In genomic region chr19:6854758-6855157, GRCh38 we compare ENCODE assay signal across 29 cellular contexts. TPM values are rescaled to one million over a fixed set of nuclear protein-coding genes. Genes with fewer than 3 reads are reported as not detected.
"Had no signal": no experiment of that assay in that cellular context is flagged by ENCODE, and none has a peak within 500 bp of the region (broad histone marks: within the 10 kb centered on the region; RNA-seq: fewer than 3 reads in every experiment).

No MANE protein-coding gene starts in this region.

- H3K36me3 ChIP-seq: breast epithelium, esophagus squamous epithelium, ovary, right lobe of liver, suprapubic skin, tibial artery had no signal

- H3K4me1 ChIP-seq: breast epithelium, esophagus squamous epithelium, left lung, lower lobe of right lung, right lobe of liver, suprapubic skin, tibial artery had no signal

- H3K9me3 Mint-ChIP-seq: activated naive CD4-positive, alpha-beta T cell treated with anti-CD3 and anti-CD28 coated beads, Interleukin-2, amount 10 ng/mL, durations not matched to agents 7 days and 5 days; activated T-cell treated with anti-CD3 and anti-CD28 coated beads, Interleukin-2, amount 50 U/mL, for 24 hours had no signal

- H3K27me3 ChIP-seq: ovary, right lobe of liver, suprapubic skin had no signal

- H3K27me3 Mint-ChIP-seq: activated naive CD4-positive, alpha-beta T cell treated with anti-CD3 and anti-CD28 coated beads, Interleukin-2, amount 10 ng/mL, durations not matched to agents 7 days and 5 days; activated T-cell treated with anti-CD3 and anti-CD28 coated beads, Interleukin-2, amount 50 U/mL, for 24 hours had no signal

- H3K9me3 ChIP-seq: breast epithelium, esophagus squamous epithelium, left lung, lower lobe of right lung, ovary, right lobe of liver, suprapubic skin, tibial artery had no signal

- H3K4me1 Mint-ChIP-seq: activated naive CD4-positive, alpha-beta T cell treated with anti-CD3 and anti-CD28 coated beads, Interleukin-2, amount 10 ng/mL, durations not matched to agents 7 days and 5 days had no signal

- DNase-seq: activated CD4-positive, alpha-beta T cell treated with anti-CD3 and anti-CD28 coated beads for 48 hours; activated CD4-positive, alpha-beta T cell treated with anti-CD3 and anti-CD28 coated beads, Interleukin-2, amount 50 U/mL, for 48 hours; activated CD8-positive, alpha-beta memory T cell treated with anti-CD3 and anti-CD28 coated beads, Interleukin-2, amount 50 U/mL, for 48 hours; activated naive CD4-positive, alpha-beta T cell treated with anti-CD3 and anti-CD28 coated beads, Interleukin-2, amount 10 ng/mL, durations not matched to agents 7 days and 5 days; activated T-cell treated with anti-CD3 and anti-CD28 coated beads, Interleukin-2, amount 50 U/mL, for 24 hours; central memory CD4-positive, alpha-beta T cell; dermis blood vessel endothelial cell; effector CD4-positive, alpha-beta T cell; esophagus squamous epithelium; foreskin melanocyte; heart right ventricle; left lung; lower lobe of right lung; ovary; right lobe of liver; stimulated activated CD4-positive, alpha-beta T cell treated with anti-CD3 and anti-CD28 coated beads, Interleukin-4, amount 100 ng/mL, for 4 hours; stimulated activated CD8-positive, alpha-beta memory T cell treated with anti-CD3 and anti-CD28 coated beads, Interleukin-4, amount 100 ng/mL, for 48 hours; stimulated activated naive CD4-positive, alpha-beta T cell; T-helper 9 cell; tibial artery had no signal

- ATAC-seq: heart right ventricle, left lung, lower lobe of right lung, right lobe of liver had no signal

- H3K4me3 ChIP-seq: breast epithelium, esophagus squamous epithelium, heart right ventricle, left lung, lower lobe of right lung, ovary, right lobe of liver, skin epidermis, suprapubic skin, tibial artery had no signal

- H3K4me3 Mint-ChIP-seq: activated naive CD4-positive, alpha-beta T cell treated with anti-CD3 and anti-CD28 coated beads, Interleukin-2, amount 10 ng/mL, durations not matched to agents 7 days and 5 days; activated T-cell treated with anti-CD3 and anti-CD28 coated beads, Interleukin-2, amount 50 U/mL, for 24 hours had no signal

- H3K27ac Mint-ChIP-seq: activated naive CD4-positive, alpha-beta T cell treated with anti-CD3 and anti-CD28 coated beads, Interleukin-2, amount 10 ng/mL, durations not matched to agents 7 days and 5 days; progenitor cell of endocrine pancreas had no signal

- H3K27ac ChIP-seq: breast epithelium, epithelial cell of prostate, esophagus squamous epithelium, heart right ventricle, left lung, lower lobe of right lung, ovary, right lobe of liver, skin epidermis, suprapubic skin, tibial artery, VCaP had no signal

RNA-seq across cellular contexts. Expression of gene ADGRE1, which starts 32.6 kb away (rescaled TPM):
- total RNA-seq: dermis blood vessel endothelial cell, glomerular endothelial cell, progenitor cell of endocrine pancreas, renal cortical epithelial cell, suprapubic skin had no signal
- polyA plus RNA-seq: neural cell had no signal
